In the genomic region with DNA sequence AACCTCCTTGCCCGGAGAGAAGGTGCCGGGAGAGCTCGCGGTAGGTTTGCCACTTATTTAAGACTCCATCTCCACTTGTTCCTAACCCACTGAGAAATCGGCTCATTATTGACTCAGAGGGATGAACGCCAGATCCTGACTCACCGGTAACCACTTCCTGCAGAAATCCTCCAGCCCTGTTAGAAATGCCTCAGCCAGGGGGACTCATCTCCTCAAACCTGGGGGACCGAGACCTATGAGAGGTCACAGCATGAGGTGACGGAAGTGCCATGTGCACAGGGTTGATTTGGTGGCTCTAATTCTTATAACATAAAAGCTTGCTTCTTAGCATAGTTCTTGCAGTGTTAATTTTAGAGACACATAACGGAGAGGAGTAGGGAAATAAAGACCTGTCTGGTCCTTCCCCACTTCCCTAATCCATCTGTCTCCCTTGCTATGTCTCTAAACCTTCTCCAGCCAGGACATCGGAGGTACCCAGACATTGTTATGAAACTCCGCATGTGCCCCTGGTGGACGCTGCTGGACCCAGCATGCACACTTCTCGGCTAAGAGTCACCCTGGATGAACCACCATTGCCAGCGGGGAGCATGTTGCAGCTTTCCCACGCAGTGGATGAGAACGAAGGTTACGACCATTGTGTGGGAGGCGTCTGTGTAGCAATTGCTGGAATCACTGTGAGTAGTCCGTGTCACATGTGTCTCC, we compare ENCODE assay signal across 9 cellular contexts.
DNase-seq lines count a peak whose midpoint lies in the region; ATAC-seq and TF ChIP-seq lines count a peak whose summit lies in the region.
"Had no signal": no experiment of that assay in that cellular context is flagged by ENCODE, and none has a peak within 500 bp of the region (broad histone marks: within the 10 kb centered on the region; RNA-seq: fewer than 3 reads in every experiment).

No MANE protein-coding gene starts in this region.

- ATAC-seq in GM18907 (IDR thresholded peaks at IDR 0.05; ENCODE audit: unreplicated experiment): no peak
- ATAC-seq: body of pancreas had no signal

- peaks cover 3% of the 10 kb centered on the region for H3K4me1 Mint-ChIP-seq in activated naive CD4-positive, alpha-beta T cell treated with anti-CD3 and anti-CD28 coated beads for 36 hours (ENCODE audit: low read depth)

- TF ChIP-seq CTCF in fibroblast of pulmonary artery (IDR thresholded peaks at IDR 0.05; ENCODE audit: low read length, missing control alignments): peak; percentile 14

- no peaks in the 10 kb centered on the region for H3K36me3 Mint-ChIP-seq in activated naive CD4-positive, alpha-beta T cell treated with anti-CD3 and anti-CD28 coated beads for 36 hours (ENCODE audit: low read depth)

- H3K9me3 Mint-ChIP-seq in activated naive CD4-positive, alpha-beta T cell treated with anti-CD3 and anti-CD28 coated beads for 36 hours: no peaks in the 10 kb centered on the region

- intact Hi-C loops in activated naive CD4-positive, alpha-beta T cell treated with anti-CD3 and anti-CD28 coated beads for 36 hours (cut with micrococcal nuclease): loop anchor here (10.0 kb wide), 1 partner anchor 158 kb away; the partner anchor contains the start of gene EFNB2

- peaks cover 21% of the 10 kb centered on the region for H3K27me3 Mint-ChIP-seq in activated naive CD4-positive, alpha-beta T cell treated with anti-CD3 and anti-CD28 coated beads for 36 hours (ENCODE audit: low read depth)

- no peak overlapping the region for H3K4me3 ChIP-seq in fibroblast of pulmonary artery (replicated peaks; ENCODE audit: low read depth, low read length)
- H3K4me3 ChIP-seq: body of pancreas had no signal

- CTCF ChIA-PET in activated naive CD4-positive, alpha-beta T cell treated with anti-CD3 and anti-CD28 coated beads for 36 hours (lab: Charles Lee): no interaction called here

- peak; percentile 18 for DNase-seq in activated naive CD4-positive, alpha-beta T cell treated with anti-CD3 and anti-CD28 coated beads for 36 hours
- no peak for DNase-seq in activated naive CD4-positive, alpha-beta T cell (lab: John Stamatoyannopoulos, UW)
- DNase-seq in RKO (ENCODE audit: low spot score): peak; percentile 99
- peak; percentile 92 for DNase-seq in fibroblast of pulmonary artery (ENCODE audit: low read depth)
- peak; percentile 46 for DNase-seq in superior temporal gyrus (ENCODE audit: extremely low spot score)
- no peak for DNase-seq in stimulated activated CD4-positive, alpha-beta T cell treated with anti-CD3 and anti-CD28 coated beads, Interleukin-12 subunit alpha, Interleukin-12 subunit beta, amount 100 ng/mL, for 4 hours
- DNase-seq in NK-92 (lab: John Stamatoyannopoulos, UW; ENCODE audit: unreplicated experiment): no peak

- no peak overlapping the region for H3K27ac Mint-ChIP-seq in activated naive CD4-positive, alpha-beta T cell treated with anti-CD3 and anti-CD28 coated beads for 36 hours

- no peak overlapping the region for H3K4me3 Mint-ChIP-seq in activated naive CD4-positive, alpha-beta T cell treated with anti-CD3 and anti-CD28 coated beads for 36 hours

Comparison
In these comparisons a context has a peak if more than half of its experiments do, and no peak if none do; other contexts are left out.
1. DNase-seq: peak in activated naive CD4-positive, alpha-beta T cell treated with anti-CD3 and anti-CD28 coated beads for 36 hours (single experiment), RKO (single experiment), fibroblast of pulmonary artery (single experiment) and superior temporal gyrus (single experiment); none in activated naive CD4-positive, alpha-beta T cell (0 of 4), stimulated activated CD4-positive, alpha-beta T cell treated with anti-CD3 and anti-CD28 coated beads, Interleukin-12 subunit alpha, Interleukin-12 subunit beta, amount 100 ng/mL, for 4 hours (single experiment) and NK-92 (single experiment).